22 cellular contexts compared by ENCODE assay signal in genomic region chr11:34957606-34958005, GRCh38.
"Had no signal": no experiment of that assay in that cellular context is flagged by ENCODE, and none has a peak within 500 bp of the region (broad histone marks: within the 10 kb centered on the region; RNA-seq: fewer than 3 reads in every experiment).

No MANE protein-coding gene starts in this region.

- H3K4me3 Mint-ChIP-seq: immature natural killer cell, mesothelial cell of epicardium, naive B cell had no signal

- FAIRE-seq: colon, endothelial cell of umbilical vein, keratinocyte had no signal

- H3K9me3 Mint-ChIP-seq: immature natural killer cell, naive B cell had no signal

- DNase-seq: dermis blood vessel endothelial cell; dorsolateral prefrontal cortex; effector CD4-positive, alpha-beta T cell; effector memory CD4-positive, alpha-beta T cell; foreskin keratinocyte; heart left ventricle; hypothalamus; immature natural killer cell; left cardiac atrium; left ventricle myocardium inferior; lower lobe of right lung; mesenchymal stem cell; mucosa of descending colon; naive B cell had no signal

- H3K4me3 ChIP-seq: coronary artery, dorsolateral prefrontal cortex, esophagus muscularis mucosa, gastroesophageal sphincter, heart left ventricle, hepatocyte, left ventricle myocardium inferior, lower lobe of right lung, mucosa of descending colon had no signal

- ATAC-seq: foreskin keratinocyte, gastroesophageal sphincter, heart left ventricle, left cardiac atrium, mucosa of descending colon had no signal

- H3K79me2 ChIP-seq: hepatocyte had no signal

- H3K27me3 Mint-ChIP-seq: naive B cell had no signal

- H3K27ac Mint-ChIP-seq: immature natural killer cell, mesothelial cell of epicardium had no signal

- H3K9me3 ChIP-seq: esophagus muscularis mucosa, gastroesophageal sphincter, heart left ventricle, left ventricle myocardium inferior, lower lobe of right lung, mucosa of descending colon had no signal

- H2AFZ ChIP-seq: hepatocyte had no signal

- H3K4me2 ChIP-seq: hepatocyte had no signal

- H3K27me3 ChIP-seq: dorsolateral prefrontal cortex, esophagus muscularis mucosa, foreskin keratinocyte, gastroesophageal sphincter, heart left ventricle, hepatocyte had no signal

- H3K4me1 ChIP-seq: esophagus muscularis mucosa, foreskin keratinocyte, lower lobe of right lung had no signal

- H3K27ac ChIP-seq: coronary artery, dorsolateral prefrontal cortex, esophagus muscularis mucosa, foreskin keratinocyte, gastroesophageal sphincter, heart left ventricle, hepatocyte, left ventricle myocardium inferior, lower lobe of right lung had no signal
